In genomic region chr18:3297025-3297984, GRCh38 we compare ENCODE assay signal across 8 cellular contexts. TPM values are rescaled to one million over a fixed set of nuclear protein-coding genes. Genes with fewer than 3 reads are reported as not detected.
DNase-seq lines count a peak whose midpoint lies in the region; TF ChIP-seq lines count a peak whose summit lies in the region.

No MANE protein-coding gene starts in this region.

- DNase-seq in COR-L47 (lab: John Stamatoyannopoulos, UW) (peak; percentile 97), GM20000 (ENCODE audit: low spot score) (peak; percentile 78), HT1080 (ENCODE audit: low read depth) (peak; percentile 94), RWPE1 (ENCODE audit: low spot score) (peak; percentile 79), activated gamma-delta T cell treated with Interleukin-2 at 50 U/mL for 16 hours (peak; percentile 94), germinal center (ENCODE audit: low spot score) (peak; percentile 69), non-pigmented ciliary epithelial cell (ENCODE audit: low read depth) (peak; percentile 71), substantia nigra (lab: John Stamatoyannopoulos, UW) (peak in 44 of 49 donors; percentile 7 to 82 (median 54))

- CTCF ChIA-PET in RWPE1 (lab: Yijun Ruan, JAX): interaction anchor here (0.6 to 1.7 kb wide), 14 partner anchors 8 to 368 kb away, joined by 3 to 6 read pairs (median 3); no protein-coding TSS in a partner anchor

- TF ChIP-seq CTCF in GM20000 (IDR thresholded peaks at IDR 0.05; ENCODE audit: extremely low read depth, missing control alignments) (peak; percentile 90), RWPE1 (conservative IDR thresholded peaks at IDR 0.05; ENCODE audit: low read depth) (peak; percentile 68)

- POLR2A ChIA-PET in RWPE1 (lab: Yijun Ruan, JAX; ENCODE audit: low non-redundant PET): interaction anchor here (0.8 kb wide), 2 partner anchors 22 to 34 kb away, joined by 3 read pairs; no protein-coding TSS in a partner anchor

- H3K27ac ChIP-seq in RWPE1: peak overlapping the region; percentile 85
- H3K27ac ChIP-seq in substantia nigra (ENCODE audit: low read depth, low read length, poor library complexity, severe bottlenecking): peak overlapping the region; percentile 50

RNA-seq across cellular contexts. Expression of gene MYL12B, which starts 35.4 kb away (rescaled TPM):
- 353 and 399 TPM in 2 replicates for total RNA-seq in HT1080 (2014; rRNA removed; shearing (Covaris generic))
- 516 and 540 TPM in 2 replicates for polyA plus RNA-seq in HT1080 (2015; cell fraction: cytosol; rRNA removed)
- 279 and 297 TPM in 2 replicates for polyA plus RNA-seq in HT1080 (2015; cell fraction: nucleus; rRNA removed)

RNA-seq across cellular contexts. Expression of gene MYL12A, which starts 49.7 kb away (rescaled TPM):
- 521 and 591 TPM in 2 replicates for total RNA-seq in HT1080 (2014; rRNA removed; shearing (Covaris generic))
- 378 and 405 TPM in 2 replicates for polyA plus RNA-seq in HT1080 (2015; cell fraction: cytosol; rRNA removed)
- 254 and 260 TPM in 2 replicates for polyA plus RNA-seq in HT1080 (2015; cell fraction: nucleus; rRNA removed)

Comparison
In these comparisons a context has a peak if more than half of its experiments do, and no peak if none do; other contexts are left out.
1. Peak in every context shown above with its lines: DNase-seq and H3K27ac ChIP-seq.